Comparison of ENCODE assay signal across 8 cellular contexts in genomic region chr11:130916910-130917309, GRCh38. TPM values are rescaled to one million over a fixed set of nuclear protein-coding genes. Genes with fewer than 3 reads are reported as not detected.
DNase-seq lines count a peak whose midpoint lies in the region; FAIRE-seq and TF ChIP-seq lines count a peak whose summit lies in the region.

No MANE protein-coding gene starts in this region.

- no peak for TF ChIP-seq CTCF in OCI-LY1 (IDR thresholded peaks at IDR 0.05; ENCODE audit: low read length)
- TF ChIP-seq CTCF in H1 (IDR thresholded peaks at IDR 0.05; ENCODE audit: control extremely low read depth in 1 of 3, insufficient read depth in 1 of 3, low read depth in 1 of 3, low read length in 3 of 3) = no peak
- TF ChIP-seq CTCF in osteoblast (IDR thresholded peaks at IDR 0.05; ENCODE audit: extremely low read depth, low read depth, low read length) = no peak

- H3K79me2 ChIP-seq in OCI-LY1 (ENCODE audit: insufficient read depth, low read length) (no peaks in the 10 kb centered on the region), H1 (ENCODE audit: control insufficient read depth in 1 of 2, insufficient read depth in 2 of 2, low read length in 2 of 2) (peaks cover 0 to 4% of the 10 kb centered on the region in 2 experiments; a peak in 1 of 4 replicates), osteoblast (ENCODE audit: insufficient read depth, low read length) (peaks cover 42% of the 10 kb centered on the region)

- H3K4me3 ChIP-seq in CD8-positive, alpha-beta memory T cell (ENCODE audit: low read length) = peak overlapping the region; percentile 71
- H3K4me3 ChIP-seq in OCI-LY1 (ENCODE audit: low read depth, low read length, poor library complexity, severe bottlenecking) = peak overlapping the region; percentile 95
- H3K4me3 ChIP-seq in H1 (ENCODE audit: extremely low read depth in 1 of 4, insufficient read depth in 2 of 4, low read depth in 3 of 4, low read length in 4 of 4) = peak overlapping the region; percentile 38 to 87 (median 76); a peak in 7 of 8 replicates
- peak overlapping the region; percentile 85 for H3K4me3 ChIP-seq in osteoblast (ENCODE audit: insufficient read depth, low read length)

- TF ChIP-seq POLR2A in H1 (IDR thresholded peaks at IDR 0.05; ENCODE audit: control extremely low read depth in 1 of 2, low read depth in 2 of 2, low read length in 2 of 2) = no peak

- no peaks in the 10 kb centered on the region for H4K20me1 ChIP-seq in OCI-LY1 (ENCODE audit: insufficient read depth, low read length)
- H4K20me1 ChIP-seq in H1 (replicated peaks in 1 of 2; ENCODE audit: control insufficient read depth in 1 of 2, insufficient read depth in 2 of 2, low read length in 2 of 2) = peaks cover 0 to 3% of the 10 kb centered on the region in 2 experiments
- H4K20me1 ChIP-seq in osteoblast (ENCODE audit: insufficient read depth, low read length) = peaks cover 9% of the 10 kb centered on the region

- H3K18ac ChIP-seq in H1 (ENCODE audit: extremely low read depth, low read length) = no peak overlapping the region

- H2BK5ac ChIP-seq in H1 (ENCODE audit: low read depth, low read length) = no peak overlapping the region

- no peaks in the 10 kb centered on the region for H3K27me3 ChIP-seq in CD8-positive, alpha-beta memory T cell (ENCODE audit: insufficient read depth, low read length, poor library complexity, severe bottlenecking)
- H3K27me3 ChIP-seq in OCI-LY1 (ENCODE audit: insufficient read depth, low read length) (no peaks in the 10 kb centered on the region), H1 (replicated peaks in 1 of 4; ENCODE audit: control insufficient read depth in 3 of 4, extremely low read depth in 1 of 4, insufficient read depth in 3 of 4, low read length in 3 of 4) (peaks cover 0 to 15% (median 10%) of the 10 kb centered on the region in 4 experiments; a peak in 6 of 7 replicates), osteoblast (ENCODE audit: insufficient read depth, low read length) (peaks cover 8% of the 10 kb centered on the region)

- H2BK20ac ChIP-seq in H1 (ENCODE audit: low read length) = no peak overlapping the region

- no peaks in the 10 kb centered on the region for H3K9me3 ChIP-seq in CD8-positive, alpha-beta memory T cell (ENCODE audit: low read length)
- no peaks in the 10 kb centered on the region for H3K9me3 ChIP-seq in OCI-LY1 (ENCODE audit: low read length)
- no peaks in the 10 kb centered on the region for H3K9me3 ChIP-seq in H1 (ENCODE audit: insufficient read depth in 2 of 2, low read depth in 1 of 2, low read length in 1 of 2)
- no peaks in the 10 kb centered on the region for H3K9me3 ChIP-seq in osteoblast (ENCODE audit: low read depth, low read length)

- no peak overlapping the region for H3K56ac ChIP-seq in H1 (replicated peaks; ENCODE audit: insufficient read length, low read depth, low read length)

- H2BK120ac ChIP-seq in H1 (replicated peaks; ENCODE audit: low read depth, low read length) = no peak overlapping the region

- peak overlapping the region; percentile 86 for H3K27ac ChIP-seq in CD8-positive, alpha-beta memory T cell (ENCODE audit: low read depth, low read length)
- H3K27ac ChIP-seq in OCI-LY1 (ENCODE audit: low read depth, low read length, poor library complexity, severe bottlenecking) = no peak overlapping the region
- no peak overlapping the region for H3K27ac ChIP-seq in H1 (ENCODE audit: low read depth, low read length)
- H3K27ac ChIP-seq in osteoblast (ENCODE audit: low read depth, low read length) = peak overlapping the region; percentile 27

- H3F3A ChIP-seq in OCI-LY1 (ENCODE audit: insufficient read depth, low read length) = no peaks in the 10 kb centered on the region

- peaks cover 11 to 34% (median 25%) of the 10 kb centered on the region in 3 donors for H3K36me3 Mint-ChIP-seq in CD8-positive, alpha-beta memory T cell

- peaks cover 7% of the 10 kb centered on the region; the same call in 1 of the 2 replicates for H3K23me2 ChIP-seq in H1 (ENCODE audit: low read depth, low read length)

- H4K91ac ChIP-seq in H1 (replicated peaks; ENCODE audit: insufficient read length, low read length) = no peak overlapping the region

- H3K23ac ChIP-seq in H1 (ENCODE audit: insufficient read length) = no peak overlapping the region

- peak overlapping the region; percentile 69 to 97 (median 94) for H3K27ac Mint-ChIP-seq in CD8-positive, alpha-beta memory T cell

- H2BK15ac ChIP-seq in H1 (ENCODE audit: low read length) = no peak overlapping the region

- peaks cover 17 to 46% (median 42%) of the 10 kb centered on the region in 3 donors for H3K4me1 Mint-ChIP-seq in CD8-positive, alpha-beta memory T cell

- TF ChIP-seq RAD21 in H1 (IDR thresholded peaks at IDR 0.05 in 1 of 2, conservative IDR thresholded peaks at IDR 0.05 in 1 of 2; ENCODE audit: low read depth in 2 of 2, low read length in 2 of 2) = no peak

- POLR2A ChIA-PET in CD8-positive, alpha-beta memory T cell (lab: Charles Lee) = no interaction called here
- POLR2A ChIA-PET in H1 (lab: Charles Lee; ENCODE audit: partially characterized antibody) = interaction anchor here (0.8 to 0.9 kb wide), 2 partner anchors 17 to 620 kb away, joined by 3 read pairs; no protein-coding TSS in a partner anchor

- H3K9me2 ChIP-seq in OCI-LY1 (ENCODE audit: low read depth, low read length) = no peaks in the 10 kb centered on the region

- H3K36me3 ChIP-seq in CD8-positive, alpha-beta memory T cell (ENCODE audit: insufficient read depth, low read length) = peaks cover 3% of the 10 kb centered on the region
- H3K36me3 ChIP-seq in OCI-LY1 (ENCODE audit: insufficient read depth, low read length) = peaks cover 27% of the 10 kb centered on the region
- H3K36me3 ChIP-seq in H1 (ENCODE audit: control insufficient read depth in 2 of 4, insufficient read depth in 4 of 4, low read length in 3 of 4) = peaks cover 0 to 5% (median 1%) of the 10 kb centered on the region in 4 experiments; a peak in 1 of 8 replicates
- peaks cover 29% of the 10 kb centered on the region for H3K36me3 ChIP-seq in osteoblast (ENCODE audit: insufficient read depth, low read length)

- H2BK12ac ChIP-seq in H1 (ENCODE audit: low read depth, low read length) = no peak overlapping the region

- H3K9ac ChIP-seq in OCI-LY1 (ENCODE audit: low read length) (peak overlapping the region; percentile 30; the same call in 1 of the 2 replicates), H1 (replicated peaks in 1 of 4; ENCODE audit: extremely low read depth in 1 of 4, low read depth in 3 of 4, low read length in 3 of 4) (0 out of 7 replicates have a peak overlapping the region, but pooled peaks of 1 of the 4 experiments have one; percentile 9)

- WGBS in H1 (ENCODE audit: extremely low coverage in 1 of 2, insufficient coverage in 1 of 2, insufficient read length in 1 of 2, insufficient replicate concordance in 2 of 2, low coverage in 1 of 2, low lambda C conversion rate in 2 of 2, missing lambda C conversion rate in 1 of 2), 2 experiments = 67% methylated on average over 8 of the region's 8 CpGs; no CpG with 5 or more reads in 1 of the 2 experiments

- H2AK5ac ChIP-seq in H1 (ENCODE audit: low read depth, low read length) = no peak overlapping the region

- no peak for FAIRE-seq in H1 (lab: Jason Lieb, UNC)

- H3K9me3 Mint-ChIP-seq in CD8-positive, alpha-beta memory T cell = peaks cover 6 to 26% (median 13%) of the 10 kb centered on the region in 5 donors

- H3K4me2 ChIP-seq in OCI-LY1 (ENCODE audit: low read length) = peak overlapping the region; percentile 72
- H3K4me2 ChIP-seq in H1 (ENCODE audit: insufficient read depth in 1 of 2, low read depth in 2 of 2, low read length in 2 of 2) = peak overlapping the region; percentile 85 to 94
- peak overlapping the region; percentile 94 for H3K4me2 ChIP-seq in osteoblast (ENCODE audit: insufficient read depth, low read length)

- no peak overlapping the region for H3K4ac ChIP-seq in H1 (replicated peaks; ENCODE audit: insufficient read length, low read depth, low read length)

- peaks cover 12 to 35% of the 10 kb centered on the region in 2 donors for H3K27me3 Mint-ChIP-seq in CD8-positive, alpha-beta memory T cell

- peak overlapping the region; percentile 84 to 90 (median 89) for H3K4me3 Mint-ChIP-seq in CD8-positive, alpha-beta memory T cell

- H3K14ac ChIP-seq in H1 (ENCODE audit: insufficient read length) = no peak overlapping the region

- CTCF ChIA-PET in CD8-positive, alpha-beta memory T cell (lab: Charles Lee) = interaction anchor here (0.6 to 4.9 kb wide), 13 partner anchors 11 to 1021 kb away, joined by 3 to 44 read pairs (median 4); partner anchors contain the start of gene NFRKB
- CTCF ChIA-PET in H1 (lab: Charles Lee; ENCODE audit: partially characterized antibody) = interaction anchor here (0.6 to 5.8 kb wide), 17 partner anchors 13 to 814 kb away, joined by 3 to 33 read pairs (median 4); no protein-coding TSS in a partner anchor

- H3K79me1 ChIP-seq in H1 (ENCODE audit: low read depth, low read length) = peaks cover 7% of the 10 kb centered on the region; the same call in 1 of the 2 replicates

- no peak for DNase-seq in CD8-positive, alpha-beta memory T cell
- DNase-seq in H1 (ENCODE audit: low read depth in 1 of 2, low spot score in 2 of 2) = no peak
- DNase-seq in osteoblast (ENCODE audit: insufficient read length, low spot score, missing footprints) = peak; percentile 38
- no peak for DNase-seq in AG08396 (ENCODE audit: low spot score)
- no peak for DNase-seq in activated gamma-delta T cell (lab: John Stamatoyannopoulos, UW)
- DNase-seq in nucleus accumbens (lab: John Stamatoyannopoulos, UW) = no peak
- DNase-seq in NCI-H1694 treated with DMSO at 0.1 percent for 48 hours (lab: John Stamatoyannopoulos, UW) = no peak

- TF ChIP-seq EP300 in H1 (IDR thresholded peaks at IDR 0.05; ENCODE audit: borderline replicate concordance in 1 of 2, low read depth in 2 of 2, low read length in 2 of 2) = no peak

- H2AFZ ChIP-seq in OCI-LY1 (ENCODE audit: low read length) (peak overlapping the region; percentile 68; the same call in 1 of the 2 replicates), H1 (ENCODE audit: low read length) (peak overlapping the region; percentile 71), osteoblast (ENCODE audit: low read length) (peak overlapping the region; percentile 84)

- H4K5ac ChIP-seq in H1 (ENCODE audit: insufficient read length, low read depth, low read length) = no peak overlapping the region

- peaks cover 31% of the 10 kb centered on the region for H3K4me1 ChIP-seq in CD8-positive, alpha-beta memory T cell (ENCODE audit: insufficient read depth, low read length)
- H3K4me1 ChIP-seq in OCI-LY1 (ENCODE audit: insufficient read depth, low read length, severe bottlenecking) = peaks cover 11% of the 10 kb centered on the region
- H3K4me1 ChIP-seq in H1 (replicated peaks in 1 of 4; ENCODE audit: control insufficient read depth in 3 of 4, insufficient read depth in 4 of 4, low read length in 3 of 4) = peaks cover 0 to 7% (median 3%) of the 10 kb centered on the region in 4 experiments; a peak in 5 of 7 replicates
- peaks cover 11% of the 10 kb centered on the region for H3K4me1 ChIP-seq in osteoblast (ENCODE audit: insufficient read depth, low read length)

- no peak overlapping the region for H4K8ac ChIP-seq in H1 (ENCODE audit: extremely low read depth, insufficient read depth, low read length)

RNA-seq across cellular contexts. Expression of gene SNX19, which starts 0.6 kb away (rescaled TPM):
- 10 to 100 TPM; 41.2 to 44.4 TPM for total RNA-seq in CD8-positive, alpha-beta memory T cell
- 21.9 TPM for polyA plus RNA-seq in CD8-positive, alpha-beta memory T cell
- total RNA-seq in H1 (2021; fragmentation: NEBNext Ultra II Directional; extraction: Animal tissue kit (Norgen Biotek cat#: 25700)) = 22.6 and 25.2 TPM in 2 replicates
- 15.0 and 22.1 TPM in 2 replicates for polyA plus RNA-seq in H1 (2011; rRNA removed)
- 13.6 TPM for polyA plus RNA-seq in H1 (2011; cell fraction: cytosol; rRNA removed)
- polyA plus RNA-seq in H1 (2011; cell fraction: nucleus; rRNA removed) = 36.6 TPM
- 13.1 to 15.9 TPM (median 14.2 TPM) in 4 replicates for polyA plus RNA-seq in H1 (2012, experiment 1 of 2)
- 2.2 TPM for polyA plus RNA-seq in H1 (2012, experiment 2 of 2)
- polyA plus RNA-seq in H1 (2013, experiment 1 of 2) = 24.6 TPM
- 25.1 TPM for polyA plus RNA-seq in H1 (2013, experiment 2 of 2)
- 67.1 and 69.1 TPM in 2 replicates for polyA minus RNA-seq in H1 (2011; rRNA and poly(A)+ RNA removed)
- 33.2 TPM for polyA minus RNA-seq in H1 (2011; cell fraction: cytosol; rRNA and poly(A)+ RNA removed)
- 86.2 TPM for polyA minus RNA-seq in H1 (2011; cell fraction: nucleus; rRNA and poly(A)+ RNA removed)
- 124 TPM in 2 replicates for total RNA-seq in osteoblast

Comparison
In these comparisons a context has a peak if more than half of its experiments do, and no peak if none do; other contexts are left out.
1. H3K27ac ChIP-seq: peak in CD8-positive, alpha-beta memory T cell (single experiment) and osteoblast (single experiment); none in OCI-LY1 (single experiment) and H1 (single experiment).
2. Peak in every context shown above with its lines, with median percentiles within 50 percentile points of each other: H3K4me3 ChIP-seq, H2AFZ ChIP-seq and H3K4me2 ChIP-seq.